1 cellular context compared by ENCODE assay signal in genomic region chr6:21599074-21599639, GRCh38.
A peak's percentile ranks its signal among the peaks of the same experiment; 100 is the strongest.
TF ChIP-seq lines count a peak whose summit lies in the region.

No MANE protein-coding gene starts in this region.

TF ChIP-seq in HEK293, 187 proteins besides CTCF, POLR2A, EP300 and RAD21 (continued from another document):
- no peak for TF ChIP-seq ZNF658 (tag by site-specific recombination; IDR thresholded peaks at IDR 0.05)
- TF ChIP-seq PRDM6 (tag by site-specific recombination; IDR thresholded peaks at IDR 0.05) = peak; percentile 57
- TF ChIP-seq ZNF843 (tag by site-specific recombination; IDR thresholded peaks at IDR 0.05) = no peak
- TF ChIP-seq ZNF391 (tag by site-specific recombination; IDR thresholded peaks at IDR 0.05; ENCODE audit: borderline replicate concordance, low read depth) = no peak
- TF ChIP-seq ZBTB21 (tag by site-specific recombination; IDR thresholded peaks at IDR 0.05) = no peak
- no peak for TF ChIP-seq ZNF585B (tag by site-specific recombination; IDR thresholded peaks at IDR 0.05)
- TF ChIP-seq IKZF3 (tag by site-specific recombination; IDR thresholded peaks at IDR 0.05) = no peak
- no peak for TF ChIP-seq ZNF548 (tag by site-specific recombination; IDR thresholded peaks at IDR 0.05)
- TF ChIP-seq ZSCAN16 (tag by site-specific recombination; IDR thresholded peaks at IDR 0.05) = no peak
